ENCODE assay signal across 14 cellular contexts in genomic region chr5:134018986-134019316, GRCh38.
"Had no signal": no experiment of that assay in that cellular context is flagged by ENCODE, and none has a peak within 500 bp of the region (broad histone marks: within the 10 kb centered on the region; RNA-seq: fewer than 3 reads in every experiment).

No MANE protein-coding gene starts in this region.

- H3K36me3 ChIP-seq: brain microvascular endothelial cell, heart right ventricle, tibial artery had no signal

- H3K4me3 ChIP-seq: heart right ventricle, tibial artery had no signal

- H3K4me3 Mint-ChIP-seq: activated naive CD8-positive, alpha-beta T cell treated with anti-CD3 and anti-CD28 coated beads, Interleukin-2, amount 10 ng/mL, durations not matched to agents 7 days and 5 days; activated T-helper 1 cell treated with anti-CD3 and anti-CD28 coated beads, Interleukin-12 subunit alpha, Interleukin-12 subunit beta, Interleukin-2, Interleukin-4 antibody, amounts not matched to agents 30 ng/mL and 10 ng/mL and 1 ng/mL, durations not matched to agents 14 hours and 24 hours and 36 hours; dendritic cell treated with granulocyte-macrophage colony-stimulating factor and Interleukin-4, amounts not matched to agents 40 ng/mL and 50 ng/mL, for 4 days; effector memory CD8-positive, alpha-beta T cell; memory B cell; stimulated activated effector memory CD8-positive, alpha-beta T cell treated with anti-CD3 and anti-CD28 coated beads, Interleukin-12 subunit alpha, Interleukin-12 subunit beta, amount 100 ng/mL, for 72 hours; T-cell had no signal

- DNase-seq: activated naive CD8-positive, alpha-beta T cell treated with anti-CD3 and anti-CD28 coated beads, Interleukin-2, amount 10 ng/mL, durations not matched to agents 7 days and 5 days; brain microvascular endothelial cell; cerebellar nuclear complex; effector memory CD8-positive, alpha-beta T cell; heart right ventricle; T-cell; T-helper 9 cell had no signal

- H3K27me3 ChIP-seq: brain microvascular endothelial cell, tibial artery had no signal

- H3K27me3 Mint-ChIP-seq: memory B cell, T-cell had no signal

- ATAC-seq: effector memory CD8-positive, alpha-beta T cell; stimulated activated effector memory CD8-positive, alpha-beta T cell treated with anti-CD3 and anti-CD28 coated beads, Interleukin-12 subunit alpha, Interleukin-12 subunit beta, amount 100 ng/mL, for 72 hours; T-cell had no signal

- H3K9me3 ChIP-seq: heart right ventricle, tibial artery had no signal

- H3K27ac ChIP-seq: brain microvascular endothelial cell, epithelial cell of prostate, tibial artery had no signal

- H3K9me3 Mint-ChIP-seq: activated naive CD8-positive, alpha-beta T cell treated with anti-CD3 and anti-CD28 coated beads, Interleukin-2, amount 10 ng/mL, durations not matched to agents 7 days and 5 days; activated T-helper 1 cell treated with anti-CD3 and anti-CD28 coated beads, Interleukin-12 subunit alpha, Interleukin-12 subunit beta, Interleukin-2, Interleukin-4 antibody, amounts not matched to agents 30 ng/mL and 10 ng/mL and 1 ng/mL, durations not matched to agents 14 hours and 24 hours and 36 hours; dendritic cell treated with granulocyte-macrophage colony-stimulating factor and Interleukin-4, amounts not matched to agents 40 ng/mL and 50 ng/mL, for 4 days; effector memory CD8-positive, alpha-beta T cell; memory B cell; stimulated activated effector memory CD8-positive, alpha-beta T cell treated with anti-CD3 and anti-CD28 coated beads, Interleukin-12 subunit alpha, Interleukin-12 subunit beta, amount 100 ng/mL, for 72 hours; T-cell had no signal

- H3K36me3 Mint-ChIP-seq: activated naive CD8-positive, alpha-beta T cell treated with anti-CD3 and anti-CD28 coated beads, Interleukin-2, amount 10 ng/mL, durations not matched to agents 7 days and 5 days; memory B cell; stimulated activated effector memory CD8-positive, alpha-beta T cell treated with anti-CD3 and anti-CD28 coated beads, Interleukin-12 subunit alpha, Interleukin-12 subunit beta, amount 100 ng/mL, for 72 hours; T-cell had no signal

- FAIRE-seq: keratinocyte had no signal

- H3K27ac Mint-ChIP-seq: activated naive CD8-positive, alpha-beta T cell treated with anti-CD3 and anti-CD28 coated beads, Interleukin-2, amount 10 ng/mL, durations not matched to agents 7 days and 5 days; activated T-helper 1 cell treated with anti-CD3 and anti-CD28 coated beads, Interleukin-12 subunit alpha, Interleukin-12 subunit beta, Interleukin-2, Interleukin-4 antibody, amounts not matched to agents 30 ng/mL and 10 ng/mL and 1 ng/mL, durations not matched to agents 14 hours and 24 hours and 36 hours; dendritic cell treated with granulocyte-macrophage colony-stimulating factor and Interleukin-4, amounts not matched to agents 40 ng/mL and 50 ng/mL, for 4 days; effector memory CD8-positive, alpha-beta T cell; memory B cell; T-cell had no signal

- H3K4me1 ChIP-seq: tibial artery had no signal

- H3K4me1 Mint-ChIP-seq: activated naive CD8-positive, alpha-beta T cell treated with anti-CD3 and anti-CD28 coated beads, Interleukin-2, amount 10 ng/mL, durations not matched to agents 7 days and 5 days; memory B cell; stimulated activated effector memory CD8-positive, alpha-beta T cell treated with anti-CD3 and anti-CD28 coated beads, Interleukin-12 subunit alpha, Interleukin-12 subunit beta, amount 100 ng/mL, for 72 hours; T-cell had no signal
